ENCODE assay signal across 29 cellular contexts in genomic region chr17:54063639-54064038, GRCh38.
"Had no signal": no experiment of that assay in that cellular context is flagged by ENCODE, and none has a peak within 500 bp of the region (broad histone marks: within the 10 kb centered on the region; RNA-seq: fewer than 3 reads in every experiment).

No MANE protein-coding gene starts in this region.

- H2AFZ ChIP-seq: hepatocyte had no signal

- H3K4me3 Mint-ChIP-seq: activated CD4-positive, alpha-beta memory T cell treated with anti-CD3 and anti-CD28 coated beads for 36 hours; activated CD4-positive, alpha-beta T cell treated with anti-CD3 and anti-CD28 coated beads for 36 hours; activated CD4-positive, alpha-beta T cell treated with anti-CD3 and anti-CD28 coated beads, Interleukin-2, amount 10 ng/mL, durations not matched to agents 24 days and 14 days; activated naive CD8-positive, alpha-beta T cell; activated T-cell treated with anti-CD3 and anti-CD28 coated beads, Interleukin-2, amount 50 U/mL, for 24 hours; activated T-cell treated with anti-CD3 and anti-CD28 coated beads, Interleukin-2, amount 50 U/mL, for 72 hours; effector memory CD8-positive, alpha-beta T cell; T-helper 17 cell; T-helper 2 cell treated with Interferon-gamma antibody and Interleukin-4, amounts not matched to agents 5 μg/mL and 100 μg/mL, for 36 hours had no signal

- H3K27me3 Mint-ChIP-seq: activated CD4-positive, alpha-beta memory T cell treated with anti-CD3 and anti-CD28 coated beads for 36 hours; activated CD4-positive, alpha-beta T cell treated with anti-CD3 and anti-CD28 coated beads for 36 hours; activated CD4-positive, alpha-beta T cell treated with anti-CD3 and anti-CD28 coated beads, Interleukin-2, amount 10 ng/mL, durations not matched to agents 24 days and 14 days; activated naive CD8-positive, alpha-beta T cell; activated T-cell treated with anti-CD3 and anti-CD28 coated beads, Interleukin-2, amount 50 U/mL, for 24 hours; effector memory CD8-positive, alpha-beta T cell; T-helper 17 cell had no signal

- H3K4me1 Mint-ChIP-seq: activated CD4-positive, alpha-beta T cell treated with anti-CD3 and anti-CD28 coated beads for 36 hours; activated CD4-positive, alpha-beta T cell treated with anti-CD3 and anti-CD28 coated beads, Interleukin-2, amount 10 ng/mL, durations not matched to agents 24 days and 14 days; T-helper 17 cell had no signal

- H3K4me2 ChIP-seq: hepatocyte had no signal

- H3K27me3 ChIP-seq: brain microvascular endothelial cell, esophagus muscularis mucosa, gastroesophageal sphincter, heart right ventricle, hepatocyte had no signal

- ATAC-seq: activated CD4-positive, alpha-beta T cell treated with anti-CD3 and anti-CD28 coated beads for 36 hours; activated T-cell treated with anti-CD3 and anti-CD28 coated beads, Interleukin-2, amount 50 U/mL, for 72 hours; effector memory CD8-positive, alpha-beta T cell; gastroesophageal sphincter; heart right ventricle; T-helper 17 cell had no signal

- H3K9me3 Mint-ChIP-seq: activated CD4-positive, alpha-beta T cell treated with anti-CD3 and anti-CD28 coated beads, Interleukin-2, amount 10 ng/mL, durations not matched to agents 24 days and 14 days had no signal

- H3K36me3 ChIP-seq: brain microvascular endothelial cell, esophagus muscularis mucosa, gastroesophageal sphincter, heart right ventricle had no signal

- DNase-seq: activated CD4-positive, alpha-beta memory T cell treated with anti-CD3 and anti-CD28 coated beads for 36 hours; activated CD4-positive, alpha-beta T cell treated with anti-CD3 and anti-CD28 coated beads for 36 hours; activated CD4-positive, alpha-beta T cell treated with anti-CD3 and anti-CD28 coated beads, Interleukin-2, amount 10 ng/mL, durations not matched to agents 24 days and 14 days; activated CD4-positive, CD25-positive, alpha-beta regulatory T cell; activated CD4-positive, CD25-positive, alpha-beta regulatory T cell treated with anti-CD3 and anti-CD28 coated beads, Interleukin-2, amount 50 U/mL, for 72 hours; activated CD8-positive, alpha-beta memory T cell treated with anti-CD3 and anti-CD28 coated beads, Interleukin-2, amount 50 U/mL, for 48 hours; activated gamma-delta T cell; activated naive CD4-positive, alpha-beta T cell; activated naive CD4-positive, alpha-beta T cell treated with anti-CD3 and anti-CD28 coated beads, Interleukin-2, amount 50 U/mL, for 16 hours; activated T-cell treated with anti-CD3 and anti-CD28 coated beads for 4 hours; activated T-cell treated with anti-CD3 and anti-CD28 coated beads, Interleukin-2, amount 50 U/mL, for 24 hours; activated T-cell treated with anti-CD3 and anti-CD28 coated beads, Interleukin-2, amount 50 U/mL, for 72 hours; amniotic stem cell; anterior cingulate cortex; brain microvascular endothelial cell; caudate nucleus; cortex of kidney; dermis blood vessel endothelial cell; effector CD4-positive, alpha-beta T cell; effector memory CD8-positive, alpha-beta T cell; foreskin melanocyte; heart right ventricle; T-helper 1 cell; T-helper 17 cell had no signal

- H3K27ac ChIP-seq: brain microvascular endothelial cell, esophagus muscularis mucosa, gastroesophageal sphincter, heart right ventricle, hepatocyte had no signal

- H3K79me2 ChIP-seq: hepatocyte had no signal

- H3K4me1 ChIP-seq: esophagus muscularis mucosa, gastroesophageal sphincter, heart right ventricle had no signal

- H3K36me3 Mint-ChIP-seq: activated CD4-positive, alpha-beta memory T cell treated with anti-CD3 and anti-CD28 coated beads for 36 hours; activated naive CD8-positive, alpha-beta T cell had no signal

- H3K4me3 ChIP-seq: esophagus muscularis mucosa, gastroesophageal sphincter, heart right ventricle, hepatocyte had no signal

- H3K27ac Mint-ChIP-seq: activated CD4-positive, alpha-beta memory T cell treated with anti-CD3 and anti-CD28 coated beads for 36 hours; activated CD4-positive, alpha-beta T cell treated with anti-CD3 and anti-CD28 coated beads for 36 hours; activated CD4-positive, alpha-beta T cell treated with anti-CD3 and anti-CD28 coated beads, Interleukin-2, amount 10 ng/mL, durations not matched to agents 24 days and 14 days; activated naive CD8-positive, alpha-beta T cell; activated T-cell treated with anti-CD3 and anti-CD28 coated beads, Interleukin-2, amount 50 U/mL, for 24 hours; activated T-cell treated with anti-CD3 and anti-CD28 coated beads, Interleukin-2, amount 50 U/mL, for 72 hours; effector memory CD8-positive, alpha-beta T cell; T-helper 17 cell; T-helper 2 cell treated with Interferon-gamma antibody and Interleukin-4, amounts not matched to agents 5 μg/mL and 100 μg/mL, for 36 hours had no signal
